8 cellular contexts compared by ENCODE assay signal in genomic region chr16:14399397-14400284, GRCh38.
A peak's percentile ranks its signal among the peaks of the same experiment; 100 is the strongest.
DNase-seq lines count a peak whose midpoint lies in the region; ATAC-seq, FAIRE-seq and TF ChIP-seq lines count a peak whose summit lies in the region.

No MANE protein-coding gene starts in this region.

- H3K4me3 ChIP-seq in astrocyte of the cerebellum (ENCODE audit: low read depth, low read length) (no peak overlapping the region), uterus (no peak overlapping the region)

- POLR2A ChIA-PET in GM10248 (lab: Yijun Ruan, JAX) = no interaction called here

- in situ Hi-C loops in astrocyte of the cerebellum (cut with HindIII; ENCODE audit: low sequenced_read_pairs) = no loop called here

- intact Hi-C loops in uterus (cut with DNase I; ENCODE audit: low total_unique reads) = no loop called here

- CTCF ChIA-PET in GM10248 (lab: Yijun Ruan, JAX) = no interaction called here

- H3K36me3 ChIP-seq in uterus = no peaks in the 10 kb centered on the region

- no peaks in the 10 kb centered on the region for H3K27me3 ChIP-seq in uterus

- DNase-seq in HTR-8/SVneo (ENCODE audit: insufficient read length, low spot score) (peak; percentile 47), astrocyte of the cerebellum (ENCODE audit: low read depth) (peak; percentile 83), left kidney (ENCODE audit: low read depth, low spot score) (peak; percentile 76), uterus (peak in 1 of 2 donors; percentile 34), NCI-H510A treated with DMSO at 0.1 percent for 48 hours (lab: John Stamatoyannopoulos, UW) (no peak), GM10248 (ENCODE audit: extremely low spot score) (no peak)

- peaks cover 0 to 8% of the 10 kb centered on the region in 2 donors for H3K4me1 ChIP-seq in uterus

- H3K27ac ChIP-seq in uterus = peak overlapping the region; percentile 58 to 62

- no peaks in the 10 kb centered on the region for H3K9me3 ChIP-seq in uterus

- peak; percentile 89 for FAIRE-seq in HTR-8/SVneo (lab: Jason Lieb, UNC)

- no peak for TF ChIP-seq POLR2A in uterus (IDR thresholded peaks at IDR 0.05)
- TF ChIP-seq POLR2A in GM18505 (IDR thresholded peaks at IDR 0.05; ENCODE audit: borderline replicate concordance, extremely low read depth, insufficient read depth, insufficient read length) = no peak

- peak; percentile 69 for ATAC-seq in GM18511 (IDR thresholded peaks at IDR 0.05; ENCODE audit: unreplicated experiment)
- ATAC-seq in GM18505 (IDR thresholded peaks at IDR 0.05; ENCODE audit: unreplicated experiment) = no peak

- no peak for TF ChIP-seq CTCF in astrocyte of the cerebellum (IDR thresholded peaks at IDR 0.05; ENCODE audit: low read depth, low read length, missing control alignments)
- no peak for TF ChIP-seq CTCF in uterus (IDR thresholded peaks at IDR 0.05)
- no peak for TF ChIP-seq CTCF in GM10248 (IDR thresholded peaks at IDR 0.05; ENCODE audit: control extremely low read depth, extremely low read depth, low read depth, missing control alignments)

Comparison
In these comparisons a context has a peak if more than half of its experiments do, and no peak if none do; other contexts are left out.
1. DNase-seq: peak in HTR-8/SVneo (single experiment), astrocyte of the cerebellum (single experiment) and left kidney (single experiment); none in NCI-H510A treated with DMSO at 0.1 percent for 48 hours (single experiment) and GM10248 (single experiment).